ENCODE assay signal across 2 cellular contexts in the genomic region with DNA sequence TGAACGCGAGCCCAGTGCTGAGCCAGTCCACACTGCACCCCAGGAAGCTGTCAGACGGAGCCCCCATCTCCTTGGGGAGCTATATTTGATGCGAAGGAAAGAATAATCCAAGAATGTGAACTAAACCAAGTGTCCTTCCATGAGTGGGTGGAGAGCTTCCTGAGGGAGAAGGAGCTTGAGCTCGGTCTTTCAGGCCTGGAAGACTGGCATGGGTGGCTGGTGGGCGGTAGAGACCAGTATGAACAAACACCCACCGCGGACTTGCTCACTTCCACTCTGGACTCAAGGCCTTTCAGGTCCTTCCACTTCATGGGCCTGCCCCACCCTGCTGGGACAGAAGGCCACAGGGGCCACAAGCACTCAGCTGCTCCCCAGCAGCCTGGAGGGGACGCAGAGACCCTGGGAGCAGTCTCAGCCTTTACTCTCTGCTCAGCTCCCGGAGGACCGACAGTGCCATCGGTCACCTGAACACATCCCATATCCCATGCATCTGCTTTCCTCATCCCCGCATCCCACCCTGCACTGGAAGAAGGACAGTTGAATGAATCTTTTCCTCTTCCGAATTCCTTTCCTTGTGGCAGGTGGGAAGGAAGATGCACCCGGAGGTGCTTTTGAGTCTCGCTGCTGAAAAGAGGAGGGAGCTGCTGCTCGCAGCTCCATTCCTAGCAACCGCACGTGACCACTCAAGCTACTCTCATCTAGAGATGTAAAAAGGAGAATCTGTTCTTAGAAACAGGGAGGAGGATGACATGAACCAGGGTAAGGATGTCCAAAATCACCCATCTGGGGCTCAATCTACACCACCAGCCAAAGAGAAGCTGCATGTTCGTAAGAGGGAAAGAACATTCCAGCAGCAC.
TF ChIP-seq lines count a peak whose summit lies in the region.

No MANE protein-coding gene starts in this region.

TF ChIP-seq in WTC11, 78 proteins besides CTCF, POLR2A, EP300 and RAD21:
- no peak for TF ChIP-seq ZNF532 (CRISPR knock-in tag; IDR thresholded peaks at IDR 0.05; ENCODE audit: borderline replicate concordance)
- no peak for TF ChIP-seq PRRX2 (CRISPR knock-in tag; IDR thresholded peaks at IDR 0.05)
- TF ChIP-seq NR3C1 (CRISPR knock-in tag; conservative IDR thresholded peaks at IDR 0.05; ENCODE audit: low read depth), result no peak
- TF ChIP-seq, protein P1, sequence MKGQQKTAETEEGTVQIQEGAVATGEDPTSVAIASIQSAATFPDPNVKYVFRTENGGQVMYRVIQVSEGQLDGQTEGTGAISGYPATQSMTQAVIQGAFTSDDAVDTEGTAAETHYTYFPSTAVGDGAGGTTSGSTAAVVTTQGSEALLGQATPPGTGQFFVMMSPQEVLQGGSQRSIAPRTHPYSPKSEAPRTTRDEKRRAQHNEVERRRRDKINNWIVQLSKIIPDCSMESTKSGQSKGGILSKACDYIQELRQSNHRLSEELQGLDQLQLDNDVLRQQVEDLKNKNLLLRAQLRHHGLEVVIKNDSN (CRISPR knock-in tag; IDR thresholded peaks at IDR 0.05), result no peak
- no peak for TF ChIP-seq PREB (CRISPR knock-in tag; IDR thresholded peaks at IDR 0.05; ENCODE audit: borderline replicate concordance)
- no peak for TF ChIP-seq ZNF138 (CRISPR knock-in tag; conservative IDR thresholded peaks at IDR 0.05)
- no peak for TF ChIP-seq NR1H2 (CRISPR knock-in tag; IDR thresholded peaks at IDR 0.05)
- TF ChIP-seq ESRRA (CRISPR knock-in tag; IDR thresholded peaks at IDR 0.05; ENCODE audit: borderline replicate concordance), result no peak
- no peak for TF ChIP-seq FOXK1 (CRISPR knock-in tag; IDR thresholded peaks at IDR 0.05)

TF ChIP-seq in HepG2, 621 proteins besides CTCF, POLR2A, EP300 and RAD21 (continued from another document):
- TF ChIP-seq, protein P2, sequence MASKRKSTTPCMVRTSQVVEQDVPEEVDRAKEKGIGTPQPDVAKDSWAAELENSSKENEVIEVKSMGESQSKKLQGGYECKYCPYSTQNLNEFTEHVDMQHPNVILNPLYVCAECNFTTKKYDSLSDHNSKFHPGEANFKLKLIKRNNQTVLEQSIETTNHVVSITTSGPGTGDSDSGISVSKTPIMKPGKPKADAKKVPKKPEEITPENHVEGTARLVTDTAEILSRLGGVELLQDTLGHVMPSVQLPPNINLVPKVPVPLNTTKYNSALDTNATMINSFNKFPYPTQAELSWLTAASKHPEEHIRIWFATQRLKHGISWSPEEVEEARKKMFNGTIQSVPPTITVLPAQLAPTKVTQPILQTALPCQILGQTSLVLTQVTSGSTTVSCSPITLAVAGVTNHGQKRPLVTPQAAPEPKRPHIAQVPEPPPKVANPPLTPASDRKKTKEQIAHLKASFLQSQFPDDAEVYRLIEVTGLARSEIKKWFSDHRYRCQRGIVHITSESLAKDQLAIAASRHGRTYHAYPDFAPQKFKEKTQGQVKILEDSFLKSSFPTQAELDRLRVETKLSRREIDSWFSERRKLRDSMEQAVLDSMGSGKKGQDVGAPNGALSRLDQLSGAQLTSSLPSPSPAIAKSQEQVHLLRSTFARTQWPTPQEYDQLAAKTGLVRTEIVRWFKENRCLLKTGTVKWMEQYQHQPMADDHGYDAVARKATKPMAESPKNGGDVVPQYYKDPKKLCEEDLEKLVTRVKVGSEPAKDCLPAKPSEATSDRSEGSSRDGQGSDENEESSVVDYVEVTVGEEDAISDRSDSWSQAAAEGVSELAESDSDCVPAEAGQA (IDR thresholded peaks at IDR 0.05; ENCODE audit: low read depth), result no peak
- TF ChIP-seq, protein P2 (CRISPR knock-in tag; IDR thresholded peaks at IDR 0.05; ENCODE audit: borderline replicate concordance), result no peak
- TF ChIP-seq ZNF773 (CRISPR knock-in tag; IDR thresholded peaks at IDR 0.05; ENCODE audit: borderline replicate concordance) (no peak), NFE2L1 (CRISPR knock-in tag; IDR thresholded peaks at IDR 0.05; ENCODE audit: borderline replicate concordance) (no peak), PHF5A (CRISPR knock-in tag; IDR thresholded peaks at IDR 0.05; ENCODE audit: low read depth, unreplicated experiment) (no peak), TEAD3 (CRISPR knock-in tag; optimal IDR thresholded peaks at IDR 0.05; ENCODE audit: borderline replicate concordance) (no peak), ZFY (CRISPR knock-in tag; IDR thresholded peaks at IDR 0.05) (no peak), CCDC6 (CRISPR knock-in tag; IDR thresholded peaks at IDR 0.05) (no peak)
